ENCODE assay signal across 1 cellular context in the genomic region with DNA sequence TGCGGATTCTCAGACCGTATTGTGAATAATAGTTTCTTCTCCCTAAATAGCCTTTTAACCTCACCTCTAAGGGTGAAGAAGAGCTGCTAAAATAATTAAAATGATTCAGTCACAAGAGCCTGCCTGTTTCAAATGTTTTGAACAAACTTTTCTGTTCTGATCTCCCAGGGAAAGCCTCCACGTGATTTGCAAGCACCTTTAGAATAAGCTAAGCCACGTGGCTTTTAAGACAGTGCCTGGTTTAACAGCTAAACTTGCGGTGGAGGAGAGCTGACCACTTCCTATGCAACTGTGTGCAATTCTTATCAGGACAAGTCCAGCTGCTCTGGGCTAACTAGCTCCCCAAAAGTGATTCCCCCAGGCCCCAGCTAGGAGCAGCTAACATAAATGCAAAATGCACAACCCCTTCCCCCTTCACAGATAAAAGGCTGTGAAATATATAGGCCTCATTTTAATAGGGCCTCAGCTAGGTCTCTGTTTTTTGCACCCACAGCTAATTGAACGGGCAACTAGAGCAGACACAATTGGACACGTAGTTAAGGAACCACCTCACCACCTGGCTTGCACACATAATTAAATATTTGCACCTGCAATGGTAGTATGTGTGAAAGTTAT.
TF ChIP-seq lines count a peak whose summit lies in the region.

No MANE protein-coding gene starts in this region.

TF ChIP-seq in K562, 482 proteins besides CTCF, POLR2A, EP300 and RAD21 (continued from another document and continues in another):
- peak; percentile 99 for TF ChIP-seq MGA (IDR thresholded peaks at IDR 0.05)
- TF ChIP-seq, protein P1, sequence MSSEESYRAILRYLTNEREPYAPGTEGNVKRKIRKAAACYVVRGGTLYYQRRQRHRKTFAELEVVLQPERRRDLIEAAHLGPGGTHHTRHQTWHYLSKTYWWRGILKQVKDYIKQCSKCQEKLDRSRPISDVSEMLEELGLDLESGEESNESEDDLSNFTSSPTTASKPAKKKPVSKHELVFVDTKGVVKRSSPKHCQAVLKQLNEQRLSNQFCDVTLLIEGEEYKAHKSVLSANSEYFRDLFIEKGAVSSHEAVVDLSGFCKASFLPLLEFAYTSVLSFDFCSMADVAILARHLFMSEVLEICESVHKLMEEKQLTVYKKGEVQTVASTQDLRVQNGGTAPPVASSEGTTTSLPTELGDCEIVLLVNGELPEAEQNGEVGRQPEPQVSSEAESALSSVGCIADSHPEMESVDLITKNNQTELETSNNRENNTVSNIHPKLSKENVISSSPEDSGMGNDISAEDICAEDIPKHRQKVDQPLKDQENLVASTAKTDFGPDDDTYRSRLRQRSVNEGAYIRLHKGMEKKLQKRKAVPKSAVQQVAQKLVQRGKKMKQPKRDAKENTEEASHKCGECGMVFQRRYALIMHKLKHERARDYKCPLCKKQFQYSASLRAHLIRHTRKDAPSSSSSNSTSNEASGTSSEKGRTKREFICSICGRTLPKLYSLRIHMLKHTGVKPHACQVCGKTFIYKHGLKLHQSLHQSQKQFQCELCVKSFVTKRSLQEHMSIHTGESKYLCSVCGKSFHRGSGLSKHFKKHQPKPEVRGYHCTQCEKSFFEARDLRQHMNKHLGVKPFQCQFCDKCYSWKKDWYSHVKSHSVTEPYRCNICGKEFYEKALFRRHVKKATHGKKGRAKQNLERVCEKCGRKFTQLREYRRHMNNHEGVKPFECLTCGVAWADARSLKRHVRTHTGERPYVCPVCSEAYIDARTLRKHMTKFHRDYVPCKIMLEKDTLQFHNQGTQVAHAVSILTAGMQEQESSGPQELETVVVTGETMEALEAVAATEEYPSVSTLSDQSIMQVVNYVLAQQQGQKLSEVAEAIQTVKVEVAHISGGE (CRISPR knock-in tag; IDR thresholded peaks at IDR 0.05) = no peak; a peak in 1 of 6 replicates
- no peak for TF ChIP-seq FIP1L1 (IDR thresholded peaks at IDR 0.05; ENCODE audit: low read depth, low read length, poor library complexity, severe bottlenecking)
- TF ChIP-seq LEF1 (IDR thresholded peaks at IDR 0.05) = peak; percentile 96
- peak; percentile 95 for TF ChIP-seq ZNF175 (CRISPR knock-in tag; IDR thresholded peaks at IDR 0.05; ENCODE audit: low read depth)
- TF ChIP-seq ESRRA (IDR thresholded peaks at IDR 0.05; ENCODE audit: borderline replicate concordance, low read depth) = peak; percentile 94; the same call in 1 of the 2 replicates
- no peak for TF ChIP-seq NR2C2 (CRISPR knock-in tag; IDR thresholded peaks at IDR 0.05)
- TF ChIP-seq NR2C2 (tag; IDR thresholded peaks at IDR 0.05) = peak; percentile 67
- peak; percentile 1 for TF ChIP-seq RBM25 (IDR thresholded peaks at IDR 0.05; ENCODE audit: low read depth, low read length, severe bottlenecking)
- peak in 1 of 2 experiments; percentile 41; a peak in 2 of 4 replicates for TF ChIP-seq FOXA3 (CRISPR knock-in tag; conservative IDR thresholded peaks at IDR 0.05 in 1 of 2, IDR thresholded peaks at IDR 0.05 in 1 of 2)
- TF ChIP-seq, protein P2, sequence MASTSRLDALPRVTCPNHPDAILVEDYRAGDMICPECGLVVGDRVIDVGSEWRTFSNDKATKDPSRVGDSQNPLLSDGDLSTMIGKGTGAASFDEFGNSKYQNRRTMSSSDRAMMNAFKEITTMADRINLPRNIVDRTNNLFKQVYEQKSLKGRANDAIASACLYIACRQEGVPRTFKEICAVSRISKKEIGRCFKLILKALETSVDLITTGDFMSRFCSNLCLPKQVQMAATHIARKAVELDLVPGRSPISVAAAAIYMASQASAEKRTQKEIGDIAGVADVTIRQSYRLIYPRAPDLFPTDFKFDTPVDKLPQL (IDR thresholded peaks at IDR 0.05; ENCODE audit: extremely low read depth, insufficient read length) = no peak
- TF ChIP-seq, protein P3, sequence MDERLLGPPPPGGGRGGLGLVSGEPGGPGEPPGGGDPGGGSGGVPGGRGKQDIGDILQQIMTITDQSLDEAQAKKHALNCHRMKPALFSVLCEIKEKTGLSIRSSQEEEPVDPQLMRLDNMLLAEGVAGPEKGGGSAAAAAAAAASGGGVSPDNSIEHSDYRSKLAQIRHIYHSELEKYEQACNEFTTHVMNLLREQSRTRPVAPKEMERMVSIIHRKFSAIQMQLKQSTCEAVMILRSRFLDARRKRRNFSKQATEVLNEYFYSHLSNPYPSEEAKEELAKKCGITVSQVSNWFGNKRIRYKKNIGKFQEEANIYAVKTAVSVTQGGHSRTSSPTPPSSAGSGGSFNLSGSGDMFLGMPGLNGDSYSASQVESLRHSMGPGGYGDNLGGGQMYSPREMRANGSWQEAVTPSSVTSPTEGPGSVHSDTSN (CRISPR knock-in tag; IDR thresholded peaks at IDR 0.05; ENCODE audit: low read depth) = no peak
- TF ChIP-seq, protein P3 (tag; conservative IDR thresholded peaks at IDR 0.05; ENCODE audit: low read depth) = 0 out of 2 replicates have a peak, but pooled peaks have one; percentile 13
- TF ChIP-seq ATF1 (CRISPR knock-in tag; IDR thresholded peaks at IDR 0.05) = no peak
- peak; percentile 60 for TF ChIP-seq ATF1 (tag; IDR thresholded peaks at IDR 0.05)
- peak; percentile 100 for TF ChIP-seq L3MBTL2 (IDR thresholded peaks at IDR 0.05)
- TF ChIP-seq RAD51 (IDR thresholded peaks at IDR 0.05; ENCODE audit: borderline replicate concordance, low read depth) = peak; percentile 94
- TF ChIP-seq MXD1 (CRISPR knock-in tag; IDR thresholded peaks at IDR 0.05; ENCODE audit: borderline replicate concordance, poor library complexity, severe bottlenecking) = peak; percentile 59
- TF ChIP-seq MBD2 (IDR thresholded peaks at IDR 0.05; ENCODE audit: borderline replicate concordance, low read depth) = peak; percentile 42; the same call in 1 of the 2 replicates
- TF ChIP-seq, protein P4, sequence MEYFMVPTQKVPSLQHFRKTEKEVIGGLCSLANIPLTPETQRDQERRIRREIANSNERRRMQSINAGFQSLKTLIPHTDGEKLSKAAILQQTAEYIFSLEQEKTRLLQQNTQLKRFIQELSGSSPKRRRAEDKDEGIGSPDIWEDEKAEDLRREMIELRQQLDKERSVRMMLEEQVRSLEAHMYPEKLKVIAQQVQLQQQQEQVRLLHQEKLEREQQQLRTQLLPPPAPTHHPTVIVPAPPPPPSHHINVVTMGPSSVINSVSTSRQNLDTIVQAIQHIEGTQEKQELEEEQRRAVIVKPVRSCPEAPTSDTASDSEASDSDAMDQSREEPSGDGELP (CRISPR knock-in tag; IDR thresholded peaks at IDR 0.05; ENCODE audit: borderline replicate concordance) = peak; percentile 94
- TF ChIP-seq DEAF1 (CRISPR knock-in tag; IDR thresholded peaks at IDR 0.05) = no peak
- peak; percentile 73 for TF ChIP-seq NFIC (IDR thresholded peaks at IDR 0.05)
- peak; percentile 82 for TF ChIP-seq ZNF24 (IDR thresholded peaks at IDR 0.05)
- no peak for TF ChIP-seq CREBBP (IDR thresholded peaks at IDR 0.05; ENCODE audit: low read depth, low read length)
- TF ChIP-seq ZBTB1 (CRISPR knock-in tag; IDR thresholded peaks at IDR 0.05; ENCODE audit: borderline replicate concordance, low read depth) = peak; percentile 68; the same call in 1 of the 2 replicates
- TF ChIP-seq EP400 (IDR thresholded peaks at IDR 0.05) = peak; percentile 94
- TF ChIP-seq SMARCE1 (IDR thresholded peaks at IDR 0.05) = peak; percentile 93
- peak; percentile 94 for TF ChIP-seq DMBX1 (CRISPR knock-in tag; IDR thresholded peaks at IDR 0.05; ENCODE audit: borderline replicate concordance)
